ENCODE assay signal across 18 cellular contexts in genomic region chr2:204437815-204438766, GRCh38.
"Had no signal": no experiment of that assay in that cellular context is flagged by ENCODE, and none has a peak within 500 bp of the region (broad histone marks: within the 10 kb centered on the region; RNA-seq: fewer than 3 reads in every experiment).

No MANE protein-coding gene starts in this region.

- H3K27ac ChIP-seq: brain microvascular endothelial cell, esophagus squamous epithelium, tibial artery, vagina had no signal

- H3K4me3 Mint-ChIP-seq: activated CD8-positive, alpha-beta memory T cell treated with anti-CD3 and anti-CD28 coated beads, Interleukin-2, amount 10 ng/mL, durations not matched to agents 7 days and 5 days; activated T-cell treated with anti-CD3 and anti-CD28 coated beads, Interleukin-2, amount 50 U/mL, for 24 hours; dendritic cell treated with granulocyte-macrophage colony-stimulating factor and Interleukin-4, amounts not matched to agents 40 ng/mL and 50 ng/mL, for 4 days; natural killer cell had no signal

- DNase-seq: activated CD4-positive, alpha-beta T cell treated with anti-CD3 and anti-CD28 coated beads for 1 hour; activated CD4-positive, alpha-beta T cell treated with anti-CD3 and anti-CD28 coated beads, Interleukin-2, amount 50 U/mL, for 48 hours; activated CD8-positive, alpha-beta memory T cell treated with anti-CD3 and anti-CD28 coated beads, Interleukin-2, amount 10 ng/mL, durations not matched to agents 7 days and 5 days; activated effector memory CD4-positive, alpha-beta T cell treated with Interleukin-2 at 50 U/mL for 16 hours; activated T-cell treated with anti-CD3 and anti-CD28 coated beads, Interleukin-2, amount 50 U/mL, for 24 hours; amniotic stem cell; brain microvascular endothelial cell; esophagus squamous epithelium; foreskin fibroblast; glutamatergic neuron; mucosa of descending colon; natural killer cell; stimulated activated CD4-positive, alpha-beta T cell treated with anti-CD3 and anti-CD28 coated beads, Interleukin-4, amount 100 ng/mL, for 24 hours; tibial artery had no signal

- H3K9me3 ChIP-seq: mucosa of descending colon, vagina had no signal

- H3K9me3 Mint-ChIP-seq: activated naive CD4-positive, alpha-beta T cell treated with anti-CD3 and anti-CD28 coated beads, Interleukin-2, amount 50 U/mL, for 72 hours had no signal

- H3K27ac Mint-ChIP-seq: activated CD8-positive, alpha-beta memory T cell treated with anti-CD3 and anti-CD28 coated beads, Interleukin-2, amount 10 ng/mL, durations not matched to agents 7 days and 5 days; activated naive CD4-positive, alpha-beta T cell treated with anti-CD3 and anti-CD28 coated beads, Interleukin-2, amount 50 U/mL, for 72 hours; activated T-cell treated with anti-CD3 and anti-CD28 coated beads, Interleukin-2, amount 50 U/mL, for 24 hours; dendritic cell treated with granulocyte-macrophage colony-stimulating factor and Interleukin-4, amounts not matched to agents 40 ng/mL and 50 ng/mL, for 4 days; natural killer cell had no signal

- H3K36me3 Mint-ChIP-seq: activated CD8-positive, alpha-beta memory T cell treated with anti-CD3 and anti-CD28 coated beads, Interleukin-2, amount 10 ng/mL, durations not matched to agents 7 days and 5 days; natural killer cell had no signal

- H3K4me1 Mint-ChIP-seq: activated CD8-positive, alpha-beta memory T cell treated with anti-CD3 and anti-CD28 coated beads, Interleukin-2, amount 10 ng/mL, durations not matched to agents 7 days and 5 days; natural killer cell had no signal

- H3K4me3 ChIP-seq: esophagus squamous epithelium, mucosa of descending colon, tibial artery, vagina had no signal

- H3K36me3 ChIP-seq: brain microvascular endothelial cell, esophagus squamous epithelium, tibial artery, vagina had no signal

- H3K4me1 ChIP-seq: esophagus squamous epithelium, tibial artery, vagina had no signal

- ATAC-seq: activated CD8-positive, alpha-beta memory T cell treated with anti-CD3 and anti-CD28 coated beads, Interleukin-2, amount 10 ng/mL, durations not matched to agents 7 days and 5 days; activated naive CD4-positive, alpha-beta T cell treated with anti-CD3 and anti-CD28 coated beads, Interleukin-2, amount 50 U/mL, for 72 hours; left lobe of liver; mucosa of descending colon; natural killer cell had no signal

- H3K27me3 ChIP-seq: brain microvascular endothelial cell, esophagus squamous epithelium, tibial artery, vagina had no signal

- H3K27me3 Mint-ChIP-seq: activated CD8-positive, alpha-beta memory T cell treated with anti-CD3 and anti-CD28 coated beads, Interleukin-2, amount 10 ng/mL, durations not matched to agents 7 days and 5 days; dendritic cell treated with granulocyte-macrophage colony-stimulating factor and Interleukin-4, amounts not matched to agents 40 ng/mL and 50 ng/mL, for 4 days had no signal
